In the genomic region with DNA sequence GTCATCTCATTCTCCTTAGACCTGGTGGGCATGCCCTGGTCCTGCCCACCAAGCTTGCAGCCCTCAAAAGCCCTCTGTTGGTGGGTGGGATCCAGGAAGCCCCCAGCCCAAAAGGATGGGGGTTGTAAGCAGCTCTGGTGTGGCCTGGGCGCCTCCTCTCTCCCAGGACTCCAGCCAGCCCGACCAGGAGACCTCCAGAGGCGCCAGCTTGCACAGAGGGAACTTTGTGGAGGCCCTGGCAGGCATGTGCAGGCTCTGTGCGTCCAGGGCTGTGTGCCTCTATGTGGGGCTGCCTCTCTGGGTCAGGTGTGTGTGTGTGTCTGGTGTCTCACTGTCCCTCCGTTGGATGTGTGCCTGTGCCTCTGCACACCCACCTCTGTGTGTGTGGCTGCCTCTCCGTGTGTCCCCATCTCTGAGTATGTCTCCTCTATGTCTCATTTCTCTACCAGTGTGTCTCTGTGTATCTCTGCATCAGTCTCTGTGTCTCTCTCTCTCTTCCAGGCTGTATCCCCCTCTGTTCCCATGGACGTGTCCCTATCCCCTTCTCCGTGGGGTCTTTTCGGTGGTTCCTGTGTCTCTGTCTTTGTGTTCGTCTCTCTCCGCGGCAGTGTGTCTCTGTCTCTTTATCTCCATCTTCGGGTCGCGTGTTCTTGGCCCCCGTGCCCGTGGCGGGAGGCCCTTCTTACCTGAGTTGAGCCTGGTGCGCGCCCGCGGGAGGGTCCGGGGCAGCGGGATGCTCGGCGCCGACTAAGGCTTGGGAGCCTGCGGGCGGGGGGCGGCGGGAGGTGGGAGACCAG, we compare ENCODE assay signal across 8 cellular contexts. TPM values are rescaled to one million over a fixed set of nuclear protein-coding genes. Genes with fewer than 3 reads are reported as not detected.
A peak's percentile ranks its signal among the peaks of the same experiment; 100 is the strongest.
DNase-seq lines count a peak whose midpoint lies in the region; ATAC-seq lines count a peak whose summit lies in the region.

No MANE protein-coding gene starts in this region.

- H3K27me3 Mint-ChIP-seq in T-helper 17 cell, result peaks cover 20% of the 10 kb centered on the region

- intact Hi-C loops in head of caudate nucleus (cut with DNase I), result no loop called here
- intact Hi-C loops in sciatic nerve (cut with DNase I), result no loop called here

- H3K4me3 Mint-ChIP-seq in T-helper 17 cell, result peak overlapping the region; percentile 87

- H3K9me3 ChIP-seq in T-helper 17 cell (ENCODE audit: control insufficient read depth, low read length, poor library complexity, severe bottlenecking), result no peaks in the 10 kb centered on the region

- peaks cover 13% of the 10 kb centered on the region for H3K4me1 Mint-ChIP-seq in T-helper 17 cell

- DNase-seq in NCI-H1105 (lab: John Stamatoyannopoulos, UW), result peak; percentile 43
- DNase-seq in NCI-H1105 treated with DMSO at 0.1 percent for 48 hours (lab: John Stamatoyannopoulos, UW), result no peak
- no peak for DNase-seq in T-helper 17 cell
- peak in 30 of 42 donors; percentile 24 to 74 (median 57) for DNase-seq in head of caudate nucleus
- DNase-seq in sciatic nerve (ENCODE audit: low spot score), result peak; percentile 54
- no peak for DNase-seq in amniotic stem cell (lab: John Stamatoyannopoulos, UW)

- no peak overlapping the region for H3K27ac Mint-ChIP-seq in T-helper 17 cell

- H3K36me3 Mint-ChIP-seq in T-helper 17 cell (ENCODE audit: low read depth), result no peaks in the 10 kb centered on the region

- ATAC-seq in T-helper 17 cell (no peak), sciatic nerve (peak; percentile 7), HG03432 (IDR thresholded peaks at IDR 0.05; ENCODE audit: unreplicated experiment) (no peak), HG03196 (IDR thresholded peaks at IDR 0.05; ENCODE audit: unreplicated experiment) (no peak)

RNA-seq across cellular contexts. Expression of a gene that starts 0.5 kb away (rescaled TPM):
- total RNA-seq in T-helper 17 cell (1 to 10 TPM in 1 of 2 donors, not detected in 1; 1.4 TPM), sciatic nerve (23.5 TPM)

Comparison
In these comparisons a context has a peak if more than half of its experiments do, and no peak if none do; other contexts are left out.
1. DNase-seq: peak in NCI-H1105 (single experiment), head of caudate nucleus (30 of 42) and sciatic nerve (single experiment); none in NCI-H1105 treated with DMSO at 0.1 percent for 48 hours (single experiment), T-helper 17 cell (0 of 3) and amniotic stem cell (single experiment).
2. RNA of a gene that starts 0.5 kb away (total RNA-seq): 23.5 TPM in sciatic nerve (single experiment); 1.4 TPM in T-helper 17 cell; every median in the first group is over 10 times any median in the second.